9 cellular contexts compared by ENCODE assay signal in genomic region chr3:133894334-133895207, GRCh38. TPM values are rescaled to one million over a fixed set of nuclear protein-coding genes. Genes with fewer than 3 reads are reported as not detected.
A peak's percentile ranks its signal among the peaks of the same experiment; 100 is the strongest.
DNase-seq lines count a peak whose midpoint lies in the region; ATAC-seq, FAIRE-seq and TF ChIP-seq lines count a peak whose summit lies in the region.
"Had no signal": no experiment of that assay in that cellular context is flagged by ENCODE, and none has a peak within 500 bp of the region (broad histone marks: within the 10 kb centered on the region; RNA-seq: fewer than 3 reads in every experiment).

No MANE protein-coding gene starts in this region.

- WGBS in suprapubic skin = no CpG with 5 or more reads among the region's 52 CpGs

- H3K27ac ChIP-seq in keratinocyte (ENCODE audit: control insufficient read depth, insufficient read depth, low read length) (no peak overlapping the region), suprapubic skin (no peak overlapping the region)
- H3K27ac ChIP-seq: epithelial cell of prostate had no signal

- H3K9me3 ChIP-seq in keratinocyte (ENCODE audit: control insufficient read depth, low read depth, low read length) (no peaks in the 10 kb centered on the region), suprapubic skin (no peaks in the 10 kb centered on the region)

- H3K4me3 Mint-ChIP-seq in brain = peak overlapping the region; percentile 82 to 95 (median 87)

- H3K4me2 ChIP-seq in keratinocyte (ENCODE audit: control insufficient read depth, extremely low read depth, insufficient read depth, low read depth, low read length) = peak overlapping the region; percentile 36

- TF ChIP-seq EP300 in suprapubic skin (IDR thresholded peaks at IDR 0.05) = no peak

- ATAC-seq in GM21737 (IDR thresholded peaks at IDR 0.05; ENCODE audit: unreplicated experiment) = no peak

- no peak overlapping the region for H3K9ac ChIP-seq in keratinocyte (ENCODE audit: control insufficient read depth, extremely low read depth, insufficient read depth, low read length)

- peaks cover 27% of the 10 kb centered on the region for H3K27me3 Mint-ChIP-seq in brain

- H3K36me3 Mint-ChIP-seq in brain = no peaks in the 10 kb centered on the region

- H3K4me1 ChIP-seq in keratinocyte (ENCODE audit: control insufficient read depth, extremely low read depth, insufficient read depth, low read length) (no peaks in the 10 kb centered on the region), suprapubic skin (peaks cover 17% of the 10 kb centered on the region)

- H3K4me3 ChIP-seq in keratinocyte (ENCODE audit: control insufficient read depth in 2 of 3, extremely low read depth in 1 of 3, insufficient read depth in 2 of 3, low read depth in 1 of 3, low read length in 3 of 3) (peak overlapping the region in 1 of 3 experiments; percentile 61), suprapubic skin (peak overlapping the region; percentile 83)

- no peaks in the 10 kb centered on the region for H3K79me2 ChIP-seq in keratinocyte (ENCODE audit: control insufficient read depth, insufficient read depth, low read length)

- H3K9me3 Mint-ChIP-seq in brain = peaks cover 0 to 2% (median 0%) of the 10 kb centered on the region in 5 experiments

- DNase-seq in keratinocyte (ENCODE audit: low read depth, low spot score) (no peak), suprapubic skin (ENCODE audit: low spot score in 2 of 2) (no peak), foreskin melanocyte (no peak), NCI-H187 (lab: John Stamatoyannopoulos, UW) (no peak), glomerular visceral epithelial cell (ENCODE audit: extremely low spot score) (no peak)

- dilution Hi-C loops in keratinocyte (cut with MboI; ENCODE audit: extremely low pct_ligation_motif_present, low sequenced_read_pairs) = no loop called here

- TF ChIP-seq CTCF in LNCAP (IDR thresholded peaks at IDR 0.05) = peak; percentile 31; the same call in 1 of the 2 replicates
- no peak for TF ChIP-seq CTCF in brain (conservative IDR thresholded peaks at IDR 0.05)
- no peak for TF ChIP-seq CTCF in keratinocyte (optimal IDR thresholded peaks at IDR 0.05 in 1 of 3, IDR thresholded peaks at IDR 0.05 in 1 of 3, conservative IDR thresholded peaks at IDR 0.05 in 1 of 3; ENCODE audit: extremely low read depth in 1 of 3, insufficient read depth in 2 of 3, low read length in 3 of 3)
- TF ChIP-seq CTCF in suprapubic skin (IDR thresholded peaks at IDR 0.05) = no peak

- H3K36me3 ChIP-seq in keratinocyte (ENCODE audit: control insufficient read depth in 2 of 2, extremely low read depth in 1 of 2, insufficient read depth in 2 of 2, low read length in 2 of 2) (no peaks in the 10 kb centered on the region), suprapubic skin (no peaks in the 10 kb centered on the region)

- no peak overlapping the region for H2AFZ ChIP-seq in keratinocyte (ENCODE audit: control insufficient read depth, low read length)

- H3K9me1 ChIP-seq in keratinocyte (ENCODE audit: control insufficient read depth, extremely low read depth, insufficient read depth, low read length) = no peaks in the 10 kb centered on the region

- H3K4me1 Mint-ChIP-seq in brain = peaks cover 58% of the 10 kb centered on the region

- no peak for FAIRE-seq in keratinocyte (lab: Jason Lieb, UNC)

- no peaks in the 10 kb centered on the region for H4K20me1 ChIP-seq in keratinocyte (ENCODE audit: control insufficient read depth, extremely low read depth, insufficient read depth, low read length)

- peaks cover 50% of the 10 kb centered on the region for H3K27me3 ChIP-seq in keratinocyte (ENCODE audit: control insufficient read depth, extremely low read depth, insufficient read depth, low read length)
- peaks cover 26% of the 10 kb centered on the region for H3K27me3 ChIP-seq in suprapubic skin

- TF ChIP-seq POLR2A in suprapubic skin (IDR thresholded peaks at IDR 0.05) = no peak

- peak overlapping the region in 4 of 5 experiments; percentile 45 to 88 (median 81) for H3K27ac Mint-ChIP-seq in brain

RNA-seq across cellular contexts. Expression of gene RAB6B, which starts 1.1 kb away (rescaled TPM):
- polyA plus RNA-seq in brain (ENCODE audit: insufficient read depth, low read depth, low replicate concordance) = 57.4 TPM
- 2.2 to 5.5 TPM (median 2.9 TPM) in 3 replicates for polyA plus RNA-seq in keratinocyte
- polyA plus RNA-seq in keratinocyte (2011; ENCODE audit: low read depth) = 2.1 TPM
- 5.9 and 6.5 TPM in 2 replicates for polyA plus RNA-seq in keratinocyte (2011; cell fraction: cytosol; rRNA removed)
- polyA plus RNA-seq in keratinocyte (2011; cell fraction: nucleus; rRNA removed) = 6.3 and 7.9 TPM in 2 replicates
- 1.6 and 4.3 TPM in 2 replicates for polyA plus RNA-seq in keratinocyte (2012; ENCODE audit: low replicate concordance)
- polyA minus RNA-seq in keratinocyte = 2.0 to 9.2 TPM (median 6.3 TPM) in 3 replicates
- 2.7 TPM for polyA minus RNA-seq in keratinocyte (2011; cell fraction: cytosol; rRNA and poly(A)+ RNA removed)
- polyA minus RNA-seq in keratinocyte (2011; cell fraction: nucleus; rRNA and poly(A)+ RNA removed) = 3.4 and 4.8 TPM in 2 replicates
- 1 to 10 TPM in 1 of 4 donors, under 1 TPM in 3; 0.34 to 1.3 (median 0.83) TPM for total RNA-seq in suprapubic skin
